In genomic region chr12:9064815-9065606, GRCh38 we compare ENCODE assay signal across 1 cellular context.
A peak's percentile ranks its signal among the peaks of the same experiment; 100 is the strongest.
TF ChIP-seq lines count a peak whose summit lies in the region.

No MANE protein-coding gene starts in this region.

TF ChIP-seq in GM23338, 12 proteins besides CTCF, POLR2A, EP300 and RAD21 (continued from another document):
- TF ChIP-seq ZNF462 (CRISPR knock-in tag; IDR thresholded peaks at IDR 0.05) = no peak
- TF ChIP-seq POLR2AphosphoS5 (IDR thresholded peaks at IDR 0.05; ENCODE audit: low read depth) = peak; percentile 54; the same call in 1 of the 2 replicates
- no peak for TF ChIP-seq REST (IDR thresholded peaks at IDR 0.05; ENCODE audit: unreplicated experiment)
- no peak for TF ChIP-seq ZNF331 (CRISPR knock-in tag; IDR thresholded peaks at IDR 0.05; ENCODE audit: low read depth)
- TF ChIP-seq CREB1 (CRISPR knock-in tag; IDR thresholded peaks at IDR 0.05; ENCODE audit: low read depth) = peak; percentile 60
- TF ChIP-seq ZNF114 (CRISPR knock-in tag; IDR thresholded peaks at IDR 0.05) = no peak
- no peak for TF ChIP-seq ETS1 (IDR thresholded peaks at IDR 0.05)
- no peak for TF ChIP-seq EZH2phosphoT487 (IDR thresholded peaks at IDR 0.05; ENCODE audit: unreplicated experiment)
